In genomic region chr17:18093616-18094408, GRCh38 we compare ENCODE assay signal across 8 cellular contexts. TPM values are rescaled to one million over a fixed set of nuclear protein-coding genes. Genes with fewer than 3 reads are reported as not detected.
DNase-seq lines count a peak whose midpoint lies in the region; ATAC-seq, FAIRE-seq and TF ChIP-seq lines count a peak whose summit lies in the region.

No MANE protein-coding gene starts in this region.

- peaks cover 20% of the 10 kb centered on the region for H3K36me3 Mint-ChIP-seq in GM23338 (ENCODE audit: low read depth)

- TF ChIP-seq CTCF in GM23338 (conservative IDR thresholded peaks at IDR 0.05; ENCODE audit: low read depth in 2 of 2) (peak; percentile 66 to 72), testis (IDR thresholded peaks at IDR 0.05) (no peak)

- peaks cover 8% of the 10 kb centered on the region for H3K27me3 Mint-ChIP-seq in GM23338 (ENCODE audit: insufficient read depth, low read depth, poor library complexity)

- no peak for FAIRE-seq in GM12891 (lab: Jason Lieb, UNC)

- H3K27ac ChIP-seq in GM23338 (ENCODE audit: low read depth) (no peak overlapping the region), testis (no peak overlapping the region)

- no peaks in the 10 kb centered on the region for H3K9me2 ChIP-seq in GM23338 (ENCODE audit: insufficient read depth)

- peak; percentile 88 for ATAC-seq in GM23338
- no peak for ATAC-seq in HG03457 (IDR thresholded peaks at IDR 0.05; ENCODE audit: unreplicated experiment)

- H3K36me3 ChIP-seq in GM23338 (ENCODE audit: insufficient read depth) (0 out of 2 replicates have a peak, but pooled peaks cover 4% of the 10 kb centered on the region), testis (ENCODE audit: low read depth, missing control alignments) (no peaks in the 10 kb centered on the region)

- no peak for TF ChIP-seq POLR2A in testis (IDR thresholded peaks at IDR 0.05)
- no peak for TF ChIP-seq POLR2A in GM12891 (IDR thresholded peaks at IDR 0.05; ENCODE audit: low read depth, low read length)

- no peak overlapping the region for H3K4me2 ChIP-seq in GM23338

- intact Hi-C loops in head of caudate nucleus (cut with DNase I) (no loop called here), testis (cut with DNase I; ENCODE audit: low total_unique reads) (no loop called here)

- in situ Hi-C loops in SK-MEL-5 (cut with HindIII; ENCODE audit: low pct_unique_long_range_greater_than_20kb, low sequenced_read_pairs), result no loop called here

- no peaks in the 10 kb centered on the region; the same call in 1 of the 2 replicates for H4K20me1 ChIP-seq in GM23338 (replicated peaks; ENCODE audit: insufficient read depth)

- 72 to 75% methylated on average over 15 of the region's 15 CpGs for WGBS in testis, 2 donors

- no peak overlapping the region for H3K4me3 Mint-ChIP-seq in GM23338

- H3K27me3 ChIP-seq in GM23338 (ENCODE audit: insufficient read depth), result no peaks in the 10 kb centered on the region
- H3K27me3 ChIP-seq in testis, result no peaks in the 10 kb centered on the region

- H3K9me3 Mint-ChIP-seq in GM23338, result no peaks in the 10 kb centered on the region

- peak; percentile 60 for DNase-seq in AG20443 (ENCODE audit: low spot score)
- peak; percentile 75 for DNase-seq in GM23338 (ENCODE audit: low spot score)
- peak; percentile 88 for DNase-seq in SK-MEL-5 (ENCODE audit: low read depth, low spot score)
- peak in 33 of 42 donors; percentile 9 to 71 (median 34) for DNase-seq in head of caudate nucleus
- peak; percentile 57 for DNase-seq in testis
- DNase-seq in GM12891 (ENCODE audit: insufficient read length, low spot score), result no peak
- DNase-seq in T-helper 9 cell, result no peak

- no peaks in the 10 kb centered on the region for H3F3A ChIP-seq in GM23338 (replicated peaks; ENCODE audit: low read depth)

- H3K4me3 ChIP-seq in GM23338, result no peak overlapping the region
- no peak overlapping the region for H3K4me3 ChIP-seq in testis

- peaks cover under 1% of the 10 kb centered on the region; the same call in 1 of the 3 replicates for H3K4me1 Mint-ChIP-seq in GM23338

- H3K79me2 ChIP-seq in GM23338 (replicated peaks; ENCODE audit: insufficient read depth), result peaks cover 11% of the 10 kb centered on the region

- no peak overlapping the region for H2AFZ ChIP-seq in GM23338

- peaks cover under 1% of the 10 kb centered on the region; the same call in 1 of the 2 replicates for H3K4me1 ChIP-seq in GM23338 (ENCODE audit: insufficient read depth)
- H3K4me1 ChIP-seq in testis, result no peaks in the 10 kb centered on the region

- no peak overlapping the region for H3K27ac Mint-ChIP-seq in GM23338

- H3K9me3 ChIP-seq in testis, result no peaks in the 10 kb centered on the region

TF ChIP-seq in GM23338, 12 proteins besides CTCF, POLR2A, EP300 and RAD21 (continues in another document):
- TF ChIP-seq POLR2AphosphoS5 (IDR thresholded peaks at IDR 0.05; ENCODE audit: low read depth) (no peak), JUNB (IDR thresholded peaks at IDR 0.05; ENCODE audit: unreplicated experiment) (no peak), NANOG (IDR thresholded peaks at IDR 0.05; ENCODE audit: borderline replicate concordance) (no peak), CREB1 (CRISPR knock-in tag; IDR thresholded peaks at IDR 0.05; ENCODE audit: low read depth) (no peak), ZNF331 (CRISPR knock-in tag; IDR thresholded peaks at IDR 0.05; ENCODE audit: low read depth) (no peak)

TF ChIP-seq in GM12891, 5 proteins besides CTCF, POLR2A, EP300 and RAD21:
- no peak for TF ChIP-seq PAX5 (IDR thresholded peaks at IDR 0.05; ENCODE audit: insufficient read depth, low read length, severe bottlenecking)
- no peak for TF ChIP-seq SPI1 (IDR thresholded peaks at IDR 0.05; ENCODE audit: low read depth, low read length)
- TF ChIP-seq POU2F2 (IDR thresholded peaks at IDR 0.05; ENCODE audit: low read depth, low read length), result no peak

RNA-seq across cellular contexts. Expression of gene DRG2, which starts 6.1 kb away (rescaled TPM):
- 47.4 and 48.0 TPM in 2 replicates for total RNA-seq in GM23338 (2014; rRNA removed; shearing (Covaris generic))
- polyA plus RNA-seq in GM23338 (2016; fragmentation: Nextera tagmentation; extraction: Ambion mirVana) (32.5 and 36.2 TPM in 2 replicates), testis (ENCODE audit: insufficient read depth, low read depth, low replicate concordance) (26.0 TPM)
- 43.0 and 44.2 TPM in 2 replicates for total RNA-seq in SK-MEL-5 (2014; rRNA removed; shearing (Covaris generic))
- 47.7 and 53.2 TPM in 2 replicates for polyA plus RNA-seq in SK-MEL-5 (2015; cell fraction: cytosol; rRNA removed)
- 194 and 213 TPM in 2 replicates for polyA plus RNA-seq in SK-MEL-5 (2015; cell fraction: nucleus; rRNA removed)
- total RNA-seq in testis, result 10 to 100 TPM; 42.9 to 43.1 TPM
- polyA plus RNA-seq in GM12891 (2012; ENCODE audit: low read depth, missing spikeins), result 30.3 TPM

RNA-seq across cellular contexts. Expression of gene MYO15A, which starts 14.7 kb away (rescaled TPM):
- 1.0 and 1.3 TPM in 2 replicates for total RNA-seq in GM23338 (2014; rRNA removed; shearing (Covaris generic))
- polyA plus RNA-seq in GM23338 (2016; fragmentation: Nextera tagmentation; extraction: Ambion mirVana), result 1.1 and 2.2 TPM in 2 replicates
- 0.08 and 0.16 TPM in 2 replicates for total RNA-seq in SK-MEL-5 (2014; rRNA removed; shearing (Covaris generic))
- 0.30 and 0.43 TPM in 2 replicates for polyA plus RNA-seq in SK-MEL-5 (2015; cell fraction: cytosol; rRNA removed)
- polyA plus RNA-seq in SK-MEL-5 (2015; cell fraction: nucleus; rRNA removed), result 1.8 and 3.6 TPM in 2 replicates
- total RNA-seq in testis, result 10 to 100 TPM; 18.6 to 30.2 TPM
- 21.7 TPM for polyA plus RNA-seq in testis (ENCODE audit: insufficient read depth, low read depth, low replicate concordance)
- polyA plus RNA-seq in GM12891 (2012; ENCODE audit: low read depth, missing spikeins), result 1.2 TPM

RNA-seq across cellular contexts. Expression of gene GID4, which starts 54.6 kb away (rescaled TPM):
- total RNA-seq in GM23338 (2014; rRNA removed; shearing (Covaris generic)), result 11.2 and 11.8 TPM in 2 replicates
- polyA plus RNA-seq in GM23338 (2016; fragmentation: Nextera tagmentation; extraction: Ambion mirVana), result 5.6 and 6.3 TPM in 2 replicates
- total RNA-seq in SK-MEL-5 (2014; rRNA removed; shearing (Covaris generic)), result 6.3 and 6.8 TPM in 2 replicates
- 9.1 and 13.3 TPM in 2 replicates for polyA plus RNA-seq in SK-MEL-5 (2015; cell fraction: cytosol; rRNA removed)
- 3.9 and 8.5 TPM in 2 replicates for polyA plus RNA-seq in SK-MEL-5 (2015; cell fraction: nucleus; rRNA removed)
- total RNA-seq in testis, result 10 to 100 TPM; 28.6 to 36.1 TPM
- polyA plus RNA-seq in testis (ENCODE audit: insufficient read depth, low read depth, low replicate concordance), result 88.3 TPM
- 2.7 TPM for polyA plus RNA-seq in GM12891 (2012; ENCODE audit: low read depth, missing spikeins)

RNA-seq across cellular contexts. Expression of gene ATPAF2, which starts 54.8 kb away (rescaled TPM):
- total RNA-seq in GM23338 (2014; rRNA removed; shearing (Covaris generic)), result 25.7 and 33.4 TPM in 2 replicates
- polyA plus RNA-seq in GM23338 (2016; fragmentation: Nextera tagmentation; extraction: Ambion mirVana), result 24.3 and 24.7 TPM in 2 replicates
- 26.6 and 27.7 TPM in 2 replicates for total RNA-seq in SK-MEL-5 (2014; rRNA removed; shearing (Covaris generic))
- 29.2 and 32.5 TPM in 2 replicates for polyA plus RNA-seq in SK-MEL-5 (2015; cell fraction: cytosol; rRNA removed)
- 46.9 and 58.8 TPM in 2 replicates for polyA plus RNA-seq in SK-MEL-5 (2015; cell fraction: nucleus; rRNA removed)
- total RNA-seq in testis, result 10 to 100 TPM; 42.6 to 63.3 TPM
- 59.9 TPM for polyA plus RNA-seq in testis (ENCODE audit: insufficient read depth, low read depth, low replicate concordance)
- 18.9 TPM for polyA plus RNA-seq in GM12891 (2012; ENCODE audit: low read depth, missing spikeins)

Comparison
In these comparisons a context has a peak if more than half of its experiments do, and no peak if none do; other contexts are left out.
1. DNase-seq: peak in AG20443 (single experiment), GM23338 (single experiment), SK-MEL-5 (single experiment), head of caudate nucleus (33 of 42) and testis (single experiment); none in GM12891 (single experiment) and T-helper 9 cell (single experiment).
2. CTCF ChIP-seq: peak in GM23338 (2 of 2); none in testis (0 of 3).